ENCODE assay signal across 12 cellular contexts in genomic region chr13:76993473-76993872, GRCh38. TPM values are rescaled to one million over a fixed set of nuclear protein-coding genes. Genes with fewer than 3 reads are reported as not detected.
DNase-seq lines count a peak whose midpoint lies in the region; ATAC-seq and TF ChIP-seq lines count a peak whose summit lies in the region.
"Had no signal": no experiment of that assay in that cellular context is flagged by ENCODE, and none has a peak within 500 bp of the region (broad histone marks: within the 10 kb centered on the region; RNA-seq: fewer than 3 reads in every experiment).

No MANE protein-coding gene starts in this region.

- peaks cover 19% of the 10 kb centered on the region for H3K4me1 Mint-ChIP-seq in Caco-2 (ENCODE audit: low read depth, unreplicated experiment)
- peaks cover 21 to 24% of the 10 kb centered on the region in 2 donors for H3K4me1 Mint-ChIP-seq in effector memory CD8-positive, alpha-beta T cell (ENCODE audit: low read depth in 2 of 2)
- H3K4me1 Mint-ChIP-seq in osteocyte (ENCODE audit: unreplicated experiment) = peaks cover 26% of the 10 kb centered on the region

- H3K4me2 ChIP-seq in OCI-LY1 (ENCODE audit: low read length) = peak overlapping the region; percentile 90

- H3K4me1 ChIP-seq in Caco-2 (peaks cover 10% of the 10 kb centered on the region), OCI-LY1 (ENCODE audit: insufficient read depth, low read length, severe bottlenecking) (peaks cover 24% of the 10 kb centered on the region), SJCRH30 (no peaks in the 10 kb centered on the region)

- H3K27me3 ChIP-seq in Caco-2 (replicated peaks; ENCODE audit: control insufficient read depth, insufficient read depth, low read length) = no peaks in the 10 kb centered on the region
- no peaks in the 10 kb centered on the region for H3K27me3 ChIP-seq in OCI-LY1 (ENCODE audit: insufficient read depth, low read length)
- no peaks in the 10 kb centered on the region for H3K27me3 ChIP-seq in SJCRH30

- intact Hi-C loops in Caco-2 (cut with micrococcal nuclease; ENCODE audit: unreplicated experiment) = no loop called here

- BruUV-seq in Caco-2 (replicated peaks; lab: Mats Ljungman, UMichigan) = no TSS peak

- no peaks in the 10 kb centered on the region for H4K20me1 ChIP-seq in OCI-LY1 (ENCODE audit: insufficient read depth, low read length)

- peaks cover 21% of the 10 kb centered on the region for H3K36me3 Mint-ChIP-seq in Caco-2 (ENCODE audit: insufficient read depth, unreplicated experiment)
- H3K36me3 Mint-ChIP-seq in effector memory CD8-positive, alpha-beta T cell (ENCODE audit: insufficient read depth) = peaks cover 34% of the 10 kb centered on the region
- peaks cover 22% of the 10 kb centered on the region for H3K36me3 Mint-ChIP-seq in osteocyte (ENCODE audit: unreplicated experiment)

- DNase-seq in Caco-2 (no peak), osteocyte (ENCODE audit: extremely low spot score, unreplicated experiment) (no peak), NCI-H82 (lab: John Stamatoyannopoulos, UW) (no peak), SJCRH30 (no peak), DMS153 (lab: John Stamatoyannopoulos, UW) (no peak)
- no peak for DNase-seq in effector memory CD8-positive, alpha-beta T cell
- DNase-seq: KG1; NCI-H526; stimulated activated CD8-positive, alpha-beta memory T cell treated with anti-CD3 and anti-CD28 coated beads, Interleukin-4, amount 100 ng/mL, for 48 hours had no signal

- ATAC-seq in effector memory CD8-positive, alpha-beta T cell (replicated peaks) = no peak
- no peak for ATAC-seq in HG03442 (IDR thresholded peaks at IDR 0.05; ENCODE audit: unreplicated experiment)

- CTCF ChIA-PET in Caco-2 (lab: Charles Lee) = no interaction called here

- H3K9me3 Mint-ChIP-seq in Caco-2 (ENCODE audit: unreplicated experiment) (no peaks in the 10 kb centered on the region), osteocyte (ENCODE audit: unreplicated experiment) (no peaks in the 10 kb centered on the region)
- H3K9me3 Mint-ChIP-seq in effector memory CD8-positive, alpha-beta T cell = no peaks in the 10 kb centered on the region

- H3K79me2 ChIP-seq in OCI-LY1 (ENCODE audit: insufficient read depth, low read length) = no peaks in the 10 kb centered on the region

- no peak overlapping the region for H2AFZ ChIP-seq in OCI-LY1 (ENCODE audit: low read length)

- H3F3A ChIP-seq in OCI-LY1 (ENCODE audit: insufficient read depth, low read length) = no peaks in the 10 kb centered on the region

- H3K9me3 ChIP-seq in Caco-2 (no peaks in the 10 kb centered on the region), OCI-LY1 (ENCODE audit: low read length) (no peaks in the 10 kb centered on the region), SJCRH30 (replicated peaks) (no peaks in the 10 kb centered on the region)

- H3K4me3 Mint-ChIP-seq in Caco-2 (ENCODE audit: unreplicated experiment) (peak overlapping the region; percentile 77), osteocyte (ENCODE audit: unreplicated experiment) (peak overlapping the region; percentile 93)
- H3K4me3 Mint-ChIP-seq in effector memory CD8-positive, alpha-beta T cell = peak overlapping the region; percentile 90 to 94

- H3K9me2 ChIP-seq in OCI-LY1 (ENCODE audit: low read depth, low read length) = no peaks in the 10 kb centered on the region

- H3K27me3 Mint-ChIP-seq in Caco-2 (ENCODE audit: insufficient read depth, unreplicated experiment) (no peaks in the 10 kb centered on the region), osteocyte (ENCODE audit: unreplicated experiment) (no peaks in the 10 kb centered on the region)
- H3K27me3 Mint-ChIP-seq in effector memory CD8-positive, alpha-beta T cell = peaks cover 8 to 11% of the 10 kb centered on the region in 2 donors

- H3K27ac ChIP-seq in OCI-LY1 (ENCODE audit: low read depth, low read length, poor library complexity, severe bottlenecking) = no peak overlapping the region
- no peak overlapping the region for H3K27ac ChIP-seq in SJCRH30

- H3K36me3 ChIP-seq in Caco-2 (ENCODE audit: control insufficient read depth, insufficient read depth, low read length) (no peaks in the 10 kb centered on the region), OCI-LY1 (ENCODE audit: insufficient read depth, low read length) (peaks cover 27% of the 10 kb centered on the region), SJCRH30 (peaks cover 15% of the 10 kb centered on the region; the same call in 1 of the 2 replicates)

- H3K9ac ChIP-seq in OCI-LY1 (ENCODE audit: low read length) = peak overlapping the region; percentile 74

- H3K4me3 ChIP-seq in Caco-2 (ENCODE audit: low read depth, low read length) (no peak overlapping the region), OCI-LY1 (ENCODE audit: low read depth, low read length, poor library complexity, severe bottlenecking) (peak overlapping the region; percentile 78), SJCRH30 (no peak overlapping the region)

- POLR2A ChIA-PET in Caco-2 (lab: Charles Lee) = no interaction called here

- TF ChIP-seq CTCF in Caco-2 (IDR thresholded peaks at IDR 0.05; ENCODE audit: insufficient read depth in 1 of 2, low read depth in 1 of 2, low read length in 1 of 2, severe bottlenecking in 1 of 2, unreplicated experiment in 1 of 2) (no peak), OCI-LY1 (IDR thresholded peaks at IDR 0.05; ENCODE audit: low read length) (no peak), osteocyte (IDR thresholded peaks at IDR 0.05) (no peak)

- H3K27ac Mint-ChIP-seq in Caco-2 (ENCODE audit: unreplicated experiment) (no peak overlapping the region), osteocyte (ENCODE audit: unreplicated experiment) (peak overlapping the region; percentile 93)
- H3K27ac Mint-ChIP-seq in effector memory CD8-positive, alpha-beta T cell = peak overlapping the region in 1 of 2 donors; percentile 15

RNA-seq across cellular contexts. Expression of gene CLN5, which starts 1.6 kb away (rescaled TPM):
- total RNA-seq in Caco-2 (2022) (15.4 and 20.1 TPM in 2 replicates), osteocyte (42.3 and 43.3 TPM in 2 replicates)
- total RNA-seq in SJCRH30 (2014; rRNA removed; shearing (Covaris generic)) = 11.9 and 14.9 TPM in 2 replicates

RNA-seq across cellular contexts. Expression of gene FBXL3, which starts 33.5 kb away (rescaled TPM):
- total RNA-seq in Caco-2 (2022) (26.0 and 31.8 TPM in 2 replicates), osteocyte (43.0 and 43.6 TPM in 2 replicates)
- 29.3 and 32.2 TPM in 2 replicates for total RNA-seq in SJCRH30 (2014; rRNA removed; shearing (Covaris generic))

RNA-seq across cellular contexts. Expression of gene ACOD1, which starts 45.2 kb away (rescaled TPM):
- not detected in 2 replicates for total RNA-seq in Caco-2 (2022)
- total RNA-seq in osteocyte = not detected in 2 replicates
- not detected in 2 replicates for total RNA-seq in SJCRH30 (2014; rRNA removed; shearing (Covaris generic))
- total RNA-seq: renal cortical epithelial cell had no signal
